11 cellular contexts compared by ENCODE assay signal in genomic region chr17:44878627-44879221, GRCh38. TPM values are rescaled to one million over a fixed set of nuclear protein-coding genes. Genes with fewer than 3 reads are reported as not detected.
DNase-seq lines count a peak whose midpoint lies in the region; ATAC-seq and TF ChIP-seq lines count a peak whose summit lies in the region.
"Had no signal": no experiment of that assay in that cellular context is flagged by ENCODE, and none has a peak within 500 bp of the region (broad histone marks: within the 10 kb centered on the region; RNA-seq: fewer than 3 reads in every experiment).

No MANE protein-coding gene starts in this region.

- no peaks in the 10 kb centered on the region for H3K23me2 ChIP-seq in H9 (ENCODE audit: insufficient read length, low read depth, low read length, poor library complexity, severe bottlenecking)

- H3K56ac ChIP-seq in H9 (ENCODE audit: insufficient read length, low read depth, low read length): no peak overlapping the region

- no peaks in the 10 kb centered on the region for H3K79me1 ChIP-seq in H9 (ENCODE audit: insufficient read depth, low read depth, low read length, poor library complexity, severe bottlenecking)

- H3K4me1 Mint-ChIP-seq in H9 (no peaks in the 10 kb centered on the region), endothelial cell (ENCODE audit: unreplicated experiment) (no peaks in the 10 kb centered on the region)

- no peak overlapping the region for H3K27ac ChIP-seq in H9 (ENCODE audit: insufficient read length, low read depth, low read length)
- H3K27ac ChIP-seq in RWPE1: peak overlapping the region; percentile 21; the same call in 1 of the 2 replicates
- no peak overlapping the region for H3K27ac ChIP-seq in parathyroid adenoma
- H3K27ac ChIP-seq: BLaER1 had no signal

- H3K18ac ChIP-seq in H9 (ENCODE audit: insufficient read length, low read depth, low read length): no peak overlapping the region

- TF ChIP-seq CTCF in H9 (conservative IDR thresholded peaks at IDR 0.05) (peak; percentile 75), RWPE1 (conservative IDR thresholded peaks at IDR 0.05; ENCODE audit: low read depth) (peak; percentile 78), endothelial cell (IDR thresholded peaks at IDR 0.05; ENCODE audit: unreplicated experiment) (peak; percentile 51), parathyroid adenoma (IDR thresholded peaks at IDR 0.05) (peak; percentile 48)

- H4K5ac ChIP-seq in H9 (ENCODE audit: insufficient read length, low read depth, low read length): no peak overlapping the region

- H3T11ph ChIP-seq in H9 (ENCODE audit: low read length): no peak overlapping the region

- no peaks in the 10 kb centered on the region for H4K20me1 ChIP-seq in H9 (ENCODE audit: control insufficient read depth, insufficient read depth, insufficient read length)

- no peak overlapping the region for H2BK5ac ChIP-seq in H9 (ENCODE audit: insufficient read length, low read length)

- no peak overlapping the region for H4K8ac ChIP-seq in H9 (replicated peaks; ENCODE audit: insufficient read length, low read depth, low read length)

- no peak overlapping the region for H3K4me2 ChIP-seq in H9 (ENCODE audit: insufficient read depth, insufficient read length, low read length)
- no peak overlapping the region for H3K4me2 ChIP-seq in parathyroid adenoma (ENCODE audit: low read length)
- H3K4me2 ChIP-seq: BLaER1 had no signal

- H2AFZ ChIP-seq in H9 (ENCODE audit: low read length): no peak overlapping the region
- H2AFZ ChIP-seq in parathyroid adenoma: no peak overlapping the region

- H3K27me3 Mint-ChIP-seq in H9 (ENCODE audit: low read depth) (no peaks in the 10 kb centered on the region), endothelial cell (ENCODE audit: unreplicated experiment) (no peaks in the 10 kb centered on the region)

- DNase-seq in DMS153 treated with DMSO at 0.1 percent for 48 hours (lab: John Stamatoyannopoulos, UW; ENCODE audit: unreplicated experiment): peak; percentile 12
- DNase-seq in DMS153 (lab: John Stamatoyannopoulos, UW): no peak
- no peak for DNase-seq in H9
- DNase-seq in RWPE1 (ENCODE audit: low spot score): peak; percentile 54
- peak; percentile 23 for DNase-seq in endothelial cell (ENCODE audit: low spot score)

- H3K4ac ChIP-seq in H9 (ENCODE audit: low read depth, low read length): no peak overlapping the region

- CTCF ChIA-PET in RWPE1 (lab: Yijun Ruan, JAX): interaction anchor here (0.5 to 3.6 kb wide), 17 partner anchors 8 to 1139 kb away, joined by 3 to 26 read pairs (median 4); a partner anchor contains a TSS

- H3K36me3 ChIP-seq in parathyroid adenoma (ENCODE audit: control insufficient read depth, insufficient read depth, low read length): no peaks in the 10 kb centered on the region

- no peak overlapping the region for H2BK20ac ChIP-seq in H9 (ENCODE audit: low read depth, low read length, poor library complexity, severe bottlenecking)

- H3K4me1 ChIP-seq in H9 (ENCODE audit: insufficient read depth, low read length) (no peaks in the 10 kb centered on the region), parathyroid adenoma (no peaks in the 10 kb centered on the region)

- no CpG with 5 or more reads among the region's 6 CpGs for WGBS in H9 (ENCODE audit: extremely low coverage, insufficient read length, low lambda C conversion rate)

- H2BK120ac ChIP-seq in H9 (ENCODE audit: low read depth, low read length, poor library complexity, severe bottlenecking): no peak overlapping the region

- H3K14ac ChIP-seq in H9 (ENCODE audit: insufficient read depth, low read length): no peak overlapping the region

- no peak overlapping the region for H3K9ac ChIP-seq in H9 (ENCODE audit: extremely low read depth, insufficient read length, low read length)
- H3K9ac ChIP-seq in parathyroid adenoma: no peak overlapping the region

- no peak overlapping the region for H3K23ac ChIP-seq in H9 (ENCODE audit: insufficient read length, low read depth, low read length)

- no peak overlapping the region for H2BK12ac ChIP-seq in H9 (ENCODE audit: insufficient read length, low read depth, low read length)

- no peaks in the 10 kb centered on the region for H3K27me3 ChIP-seq in H9 (ENCODE audit: insufficient read depth, low read length)
- no peaks in the 10 kb centered on the region for H3K27me3 ChIP-seq in parathyroid adenoma (ENCODE audit: control insufficient read depth, insufficient read depth, low read length)
- H3K27me3 ChIP-seq: BLaER1 had no signal

- ATAC-seq in GM18868 (IDR thresholded peaks at IDR 0.05; ENCODE audit: unreplicated experiment) (no peak), HG03521 (IDR thresholded peaks at IDR 0.05; ENCODE audit: unreplicated experiment) (no peak)

- no peak overlapping the region for H2BK15ac ChIP-seq in H9 (ENCODE audit: low read depth, low read length)

- H3K36me3 Mint-ChIP-seq in H9 (ENCODE audit: insufficient read depth in 1 of 3, low read depth in 3 of 3) (peaks cover 38 to 86% (median 72%) of the 10 kb centered on the region in 3 experiments), endothelial cell (ENCODE audit: low read depth, unreplicated experiment) (peaks cover 49% of the 10 kb centered on the region)

- H3K27ac Mint-ChIP-seq in H9: no peak overlapping the region
- H3K27ac Mint-ChIP-seq in endothelial cell (ENCODE audit: unreplicated experiment): no peak overlapping the region

- no peak overlapping the region for H3K4me3 ChIP-seq in parathyroid adenoma (ENCODE audit: low read depth, low read length)
- H3K4me3 ChIP-seq: BLaER1 had no signal

- H2AK5ac ChIP-seq in H9 (ENCODE audit: insufficient read length, low read length): no peak overlapping the region

- H3K4me3 Mint-ChIP-seq in H9 (no peak overlapping the region), endothelial cell (ENCODE audit: unreplicated experiment) (no peak overlapping the region)

- no peak overlapping the region for H4K91ac ChIP-seq in H9 (ENCODE audit: insufficient read length, low read depth, low read length)

- no peaks in the 10 kb centered on the region for H3K9me3 Mint-ChIP-seq in H9
- no peaks in the 10 kb centered on the region for H3K9me3 Mint-ChIP-seq in endothelial cell (ENCODE audit: unreplicated experiment)

- H3K9me3 ChIP-seq in H9 (ENCODE audit: control insufficient read depth, low read depth, low read length): no peaks in the 10 kb centered on the region
- H3K9me3 ChIP-seq in parathyroid adenoma (ENCODE audit: control insufficient read depth, low read length): no peaks in the 10 kb centered on the region
- H3K9me3 ChIP-seq: BLaER1 had no signal

- H3K79me2 ChIP-seq in H9 (ENCODE audit: insufficient read depth, low read length) (no peaks in the 10 kb centered on the region), parathyroid adenoma (no peaks in the 10 kb centered on the region)

- POLR2A ChIA-PET in RWPE1 (lab: Yijun Ruan, JAX; ENCODE audit: low non-redundant PET): no interaction called here

RNA-seq across cellular contexts. Expression of gene EFTUD2, which starts 20.5 kb away (rescaled TPM):
- total RNA-seq in H9 (2021): 150 and 161 TPM in 2 replicates
- 154 TPM for total RNA-seq in endothelial cell (ENCODE audit: unreplicated experiment)

RNA-seq across cellular contexts. Expression of gene HIGD1B, which starts 31.0 kb away (rescaled TPM):
- total RNA-seq in H9 (2021) (not detected in 2 replicates), endothelial cell (ENCODE audit: unreplicated experiment) (not detected)
- total RNA-seq: mononuclear cell; T-helper 2 cell treated with Interferon-gamma antibody and Interleukin-4, amounts not matched to agents 100 ng/mL and 5 ng/mL, for 36 hours had no signal

RNA-seq across cellular contexts. Expression of gene GFAP, which starts 36.6 kb away (rescaled TPM):
- total RNA-seq in H9 (2021) (1.1 and 1.2 TPM in 2 replicates), endothelial cell (ENCODE audit: unreplicated experiment) (not detected)
- total RNA-seq: T-helper 2 cell treated with Interferon-gamma antibody and Interleukin-4, amounts not matched to agents 100 ng/mL and 5 ng/mL, for 36 hours had no signal

RNA-seq across cellular contexts. Expression of gene GJC1, which starts 48.6 kb away (rescaled TPM):
- total RNA-seq in H9 (2021): 114 and 119 TPM in 2 replicates
- 36.5 TPM for total RNA-seq in endothelial cell (ENCODE audit: unreplicated experiment)
- total RNA-seq: mononuclear cell had no signal

Comparison
In these comparisons a context has a peak if more than half of its experiments do, and no peak if none do; other contexts are left out.
1. DNase-seq: peak in DMS153 treated with DMSO at 0.1 percent for 48 hours (single experiment), RWPE1 (single experiment) and endothelial cell (single experiment); none in DMS153 (single experiment) and H9 (single experiment).
2. Peak in every context shown above with its lines, with median percentiles within 50 percentile points of each other: CTCF ChIP-seq.